1 cellular context compared by ENCODE assay signal in the genomic region with DNA sequence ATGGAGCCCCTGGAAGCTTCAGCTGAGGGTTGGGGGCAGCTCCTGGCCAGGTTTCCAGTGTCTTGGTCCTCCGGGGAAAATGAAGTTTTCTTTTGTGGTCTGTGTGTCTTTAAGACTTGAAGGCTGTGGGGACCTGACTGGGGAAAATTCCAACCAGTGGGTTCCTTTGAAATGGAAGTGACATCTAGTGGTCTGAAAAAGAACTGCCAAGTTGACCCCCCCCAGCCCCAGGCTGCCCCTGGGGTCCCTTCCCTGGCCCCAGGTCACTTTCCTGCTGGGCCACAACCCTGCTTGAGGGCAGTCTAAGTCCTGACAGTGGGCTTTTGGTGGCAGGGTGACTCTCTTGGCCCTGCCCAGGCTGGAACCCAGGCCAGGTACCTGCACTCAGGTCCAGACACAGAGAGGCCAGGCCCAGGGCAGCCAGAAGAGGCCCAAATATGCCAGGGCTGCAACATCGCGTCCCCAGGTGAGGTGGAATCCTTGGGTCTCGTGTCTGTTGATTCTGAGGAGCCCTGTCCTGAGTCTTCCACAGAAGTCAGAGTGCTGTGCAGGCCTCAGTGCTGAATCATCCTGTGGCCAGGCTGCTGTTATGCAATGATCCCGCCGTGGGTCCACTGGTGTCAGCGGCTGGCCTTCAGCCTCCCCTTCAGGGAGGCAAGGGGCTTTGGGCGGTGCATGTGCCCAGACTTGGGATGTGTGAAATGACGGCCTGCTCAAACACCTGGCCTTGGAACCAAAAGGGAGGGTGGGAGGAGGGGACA.
TF ChIP-seq lines count a peak whose summit lies in the region.

No MANE protein-coding gene starts in this region.

TF ChIP-seq in K562, 482 proteins besides CTCF, POLR2A, EP300 and RAD21 (continued from another document and continues in another):
- TF ChIP-seq, protein P1, sequence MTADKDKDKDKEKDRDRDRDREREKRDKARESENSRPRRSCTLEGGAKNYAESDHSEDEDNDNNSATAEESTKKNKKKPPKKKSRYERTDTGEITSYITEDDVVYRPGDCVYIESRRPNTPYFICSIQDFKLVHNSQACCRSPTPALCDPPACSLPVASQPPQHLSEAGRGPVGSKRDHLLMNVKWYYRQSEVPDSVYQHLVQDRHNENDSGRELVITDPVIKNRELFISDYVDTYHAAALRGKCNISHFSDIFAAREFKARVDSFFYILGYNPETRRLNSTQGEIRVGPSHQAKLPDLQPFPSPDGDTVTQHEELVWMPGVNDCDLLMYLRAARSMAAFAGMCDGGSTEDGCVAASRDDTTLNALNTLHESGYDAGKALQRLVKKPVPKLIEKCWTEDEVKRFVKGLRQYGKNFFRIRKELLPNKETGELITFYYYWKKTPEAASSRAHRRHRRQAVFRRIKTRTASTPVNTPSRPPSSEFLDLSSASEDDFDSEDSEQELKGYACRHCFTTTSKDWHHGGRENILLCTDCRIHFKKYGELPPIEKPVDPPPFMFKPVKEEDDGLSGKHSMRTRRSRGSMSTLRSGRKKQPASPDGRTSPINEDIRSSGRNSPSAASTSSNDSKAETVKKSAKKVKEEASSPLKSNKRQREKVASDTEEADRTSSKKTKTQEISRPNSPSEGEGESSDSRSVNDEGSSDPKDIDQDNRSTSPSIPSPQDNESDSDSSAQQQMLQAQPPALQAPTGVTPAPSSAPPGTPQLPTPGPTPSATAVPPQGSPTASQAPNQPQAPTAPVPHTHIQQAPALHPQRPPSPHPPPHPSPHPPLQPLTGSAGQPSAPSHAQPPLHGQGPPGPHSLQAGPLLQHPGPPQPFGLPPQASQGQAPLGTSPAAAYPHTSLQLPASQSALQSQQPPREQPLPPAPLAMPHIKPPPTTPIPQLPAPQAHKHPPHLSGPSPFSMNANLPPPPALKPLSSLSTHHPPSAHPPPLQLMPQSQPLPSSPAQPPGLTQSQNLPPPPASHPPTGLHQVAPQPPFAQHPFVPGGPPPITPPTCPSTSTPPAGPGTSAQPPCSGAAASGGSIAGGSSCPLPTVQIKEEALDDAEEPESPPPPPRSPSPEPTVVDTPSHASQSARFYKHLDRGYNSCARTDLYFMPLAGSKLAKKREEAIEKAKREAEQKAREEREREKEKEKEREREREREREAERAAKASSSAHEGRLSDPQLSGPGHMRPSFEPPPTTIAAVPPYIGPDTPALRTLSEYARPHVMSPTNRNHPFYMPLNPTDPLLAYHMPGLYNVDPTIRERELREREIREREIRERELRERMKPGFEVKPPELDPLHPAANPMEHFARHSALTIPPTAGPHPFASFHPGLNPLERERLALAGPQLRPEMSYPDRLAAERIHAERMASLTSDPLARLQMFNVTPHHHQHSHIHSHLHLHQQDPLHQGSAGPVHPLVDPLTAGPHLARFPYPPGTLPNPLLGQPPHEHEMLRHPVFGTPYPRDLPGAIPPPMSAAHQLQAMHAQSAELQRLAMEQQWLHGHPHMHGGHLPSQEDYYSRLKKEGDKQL (CRISPR knock-in tag; IDR thresholded peaks at IDR 0.05; ENCODE audit: borderline replicate concordance) = no peak; the same call in 1 of the 2 replicates
- peak; percentile 64; the same call in 1 of the 2 replicates for TF ChIP-seq SAFB (IDR thresholded peaks at IDR 0.05; ENCODE audit: borderline replicate concordance, low read depth, low read length)
- TF ChIP-seq HBP1 (CRISPR knock-in tag; IDR thresholded peaks at IDR 0.05) = no peak
- TF ChIP-seq NFIX (CRISPR knock-in tag; IDR thresholded peaks at IDR 0.05; ENCODE audit: low read depth) = no peak
- TF ChIP-seq USF1 (CRISPR knock-in tag; IDR thresholded peaks at IDR 0.05) = peak; percentile 29; the same call in 1 of the 2 replicates
- no peak for TF ChIP-seq ZNF79 (CRISPR knock-in tag; IDR thresholded peaks at IDR 0.05; ENCODE audit: low read depth)
- TF ChIP-seq KDM2B (CRISPR knock-in tag; IDR thresholded peaks at IDR 0.05) = no peak
- TF ChIP-seq ZEB2 (IDR thresholded peaks at IDR 0.05) = 0 out of 2 replicates have a peak, but pooled peaks have one; percentile 34
- TF ChIP-seq, protein P2, sequence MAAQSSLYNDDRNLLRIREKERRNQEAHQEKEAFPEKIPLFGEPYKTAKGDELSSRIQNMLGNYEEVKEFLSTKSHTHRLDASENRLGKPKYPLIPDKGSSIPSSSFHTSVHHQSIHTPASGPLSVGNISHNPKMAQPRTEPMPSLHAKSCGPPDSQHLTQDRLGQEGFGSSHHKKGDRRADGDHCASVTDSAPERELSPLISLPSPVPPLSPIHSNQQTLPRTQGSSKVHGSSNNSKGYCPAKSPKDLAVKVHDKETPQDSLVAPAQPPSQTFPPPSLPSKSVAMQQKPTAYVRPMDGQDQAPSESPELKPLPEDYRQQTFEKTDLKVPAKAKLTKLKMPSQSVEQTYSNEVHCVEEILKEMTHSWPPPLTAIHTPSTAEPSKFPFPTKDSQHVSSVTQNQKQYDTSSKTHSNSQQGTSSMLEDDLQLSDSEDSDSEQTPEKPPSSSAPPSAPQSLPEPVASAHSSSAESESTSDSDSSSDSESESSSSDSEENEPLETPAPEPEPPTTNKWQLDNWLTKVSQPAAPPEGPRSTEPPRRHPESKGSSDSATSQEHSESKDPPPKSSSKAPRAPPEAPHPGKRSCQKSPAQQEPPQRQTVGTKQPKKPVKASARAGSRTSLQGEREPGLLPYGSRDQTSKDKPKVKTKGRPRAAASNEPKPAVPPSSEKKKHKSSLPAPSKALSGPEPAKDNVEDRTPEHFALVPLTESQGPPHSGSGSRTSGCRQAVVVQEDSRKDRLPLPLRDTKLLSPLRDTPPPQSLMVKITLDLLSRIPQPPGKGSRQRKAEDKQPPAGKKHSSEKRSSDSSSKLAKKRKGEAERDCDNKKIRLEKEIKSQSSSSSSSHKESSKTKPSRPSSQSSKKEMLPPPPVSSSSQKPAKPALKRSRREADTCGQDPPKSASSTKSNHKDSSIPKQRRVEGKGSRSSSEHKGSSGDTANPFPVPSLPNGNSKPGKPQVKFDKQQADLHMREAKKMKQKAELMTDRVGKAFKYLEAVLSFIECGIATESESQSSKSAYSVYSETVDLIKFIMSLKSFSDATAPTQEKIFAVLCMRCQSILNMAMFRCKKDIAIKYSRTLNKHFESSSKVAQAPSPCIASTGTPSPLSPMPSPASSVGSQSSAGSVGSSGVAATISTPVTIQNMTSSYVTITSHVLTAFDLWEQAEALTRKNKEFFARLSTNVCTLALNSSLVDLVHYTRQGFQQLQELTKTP (IDR thresholded peaks at IDR 0.05; ENCODE audit: low read depth in 1 of 2, partially characterized antibody in 2 of 2) = no peak
- no peak for TF ChIP-seq ILK (tag; IDR thresholded peaks at IDR 0.05; ENCODE audit: borderline replicate concordance, low read depth)
- TF ChIP-seq ZNF551 (CRISPR knock-in tag; IDR thresholded peaks at IDR 0.05) = no peak
- TF ChIP-seq ELF2 (CRISPR knock-in tag; IDR thresholded peaks at IDR 0.05) = no peak
- TF ChIP-seq E2F3 (CRISPR knock-in tag; IDR thresholded peaks at IDR 0.05) = no peak
- peak; percentile 84 for TF ChIP-seq ATF3 (IDR thresholded peaks at IDR 0.05)
- no peak; the same call in 1 of the 2 replicates for TF ChIP-seq ATF3 (CRISPR knock-in tag; conservative IDR thresholded peaks at IDR 0.05)
- no peak for TF ChIP-seq NELFE (IDR thresholded peaks at IDR 0.05; ENCODE audit: insufficient read depth, insufficient read length)
- TF ChIP-seq, protein P3, sequence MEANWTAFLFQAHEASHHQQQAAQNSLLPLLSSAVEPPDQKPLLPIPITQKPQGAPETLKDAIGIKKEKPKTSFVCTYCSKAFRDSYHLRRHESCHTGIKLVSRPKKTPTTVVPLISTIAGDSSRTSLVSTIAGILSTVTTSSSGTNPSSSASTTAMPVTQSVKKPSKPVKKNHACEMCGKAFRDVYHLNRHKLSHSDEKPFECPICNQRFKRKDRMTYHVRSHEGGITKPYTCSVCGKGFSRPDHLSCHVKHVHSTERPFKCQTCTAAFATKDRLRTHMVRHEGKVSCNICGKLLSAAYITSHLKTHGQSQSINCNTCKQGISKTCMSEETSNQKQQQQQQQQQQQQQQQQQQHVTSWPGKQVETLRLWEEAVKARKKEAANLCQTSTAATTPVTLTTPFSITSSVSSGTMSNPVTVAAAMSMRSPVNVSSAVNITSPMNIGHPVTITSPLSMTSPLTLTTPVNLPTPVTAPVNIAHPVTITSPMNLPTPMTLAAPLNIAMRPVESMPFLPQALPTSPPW (CRISPR knock-in tag; IDR thresholded peaks at IDR 0.05) = peak; percentile 80
- no peak for TF ChIP-seq PRPF4 (IDR thresholded peaks at IDR 0.05; ENCODE audit: insufficient read depth, low read depth, low read length, poor library complexity, severe bottlenecking)
- TF ChIP-seq RNF2 (IDR thresholded peaks at IDR 0.05) = no peak
- TF ChIP-seq ELF1 (tag; IDR thresholded peaks at IDR 0.05) = no peak
- TF ChIP-seq THRA (IDR thresholded peaks at IDR 0.05) = no peak
- TF ChIP-seq POLR2AphosphoS5 (IDR thresholded peaks at IDR 0.05; ENCODE audit: control insufficient read depth, insufficient read depth, low read depth, low read length) = no peak
- TF ChIP-seq, protein P4, sequence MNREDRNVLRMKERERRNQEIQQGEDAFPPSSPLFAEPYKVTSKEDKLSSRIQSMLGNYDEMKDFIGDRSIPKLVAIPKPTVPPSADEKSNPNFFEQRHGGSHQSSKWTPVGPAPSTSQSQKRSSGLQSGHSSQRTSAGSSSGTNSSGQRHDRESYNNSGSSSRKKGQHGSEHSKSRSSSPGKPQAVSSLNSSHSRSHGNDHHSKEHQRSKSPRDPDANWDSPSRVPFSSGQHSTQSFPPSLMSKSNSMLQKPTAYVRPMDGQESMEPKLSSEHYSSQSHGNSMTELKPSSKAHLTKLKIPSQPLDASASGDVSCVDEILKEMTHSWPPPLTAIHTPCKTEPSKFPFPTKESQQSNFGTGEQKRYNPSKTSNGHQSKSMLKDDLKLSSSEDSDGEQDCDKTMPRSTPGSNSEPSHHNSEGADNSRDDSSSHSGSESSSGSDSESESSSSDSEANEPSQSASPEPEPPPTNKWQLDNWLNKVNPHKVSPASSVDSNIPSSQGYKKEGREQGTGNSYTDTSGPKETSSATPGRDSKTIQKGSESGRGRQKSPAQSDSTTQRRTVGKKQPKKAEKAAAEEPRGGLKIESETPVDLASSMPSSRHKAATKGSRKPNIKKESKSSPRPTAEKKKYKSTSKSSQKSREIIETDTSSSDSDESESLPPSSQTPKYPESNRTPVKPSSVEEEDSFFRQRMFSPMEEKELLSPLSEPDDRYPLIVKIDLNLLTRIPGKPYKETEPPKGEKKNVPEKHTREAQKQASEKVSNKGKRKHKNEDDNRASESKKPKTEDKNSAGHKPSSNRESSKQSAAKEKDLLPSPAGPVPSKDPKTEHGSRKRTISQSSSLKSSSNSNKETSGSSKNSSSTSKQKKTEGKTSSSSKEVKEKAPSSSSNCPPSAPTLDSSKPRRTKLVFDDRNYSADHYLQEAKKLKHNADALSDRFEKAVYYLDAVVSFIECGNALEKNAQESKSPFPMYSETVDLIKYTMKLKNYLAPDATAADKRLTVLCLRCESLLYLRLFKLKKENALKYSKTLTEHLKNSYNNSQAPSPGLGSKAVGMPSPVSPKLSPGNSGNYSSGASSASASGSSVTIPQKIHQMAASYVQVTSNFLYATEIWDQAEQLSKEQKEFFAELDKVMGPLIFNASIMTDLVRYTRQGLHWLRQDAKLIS (CRISPR knock-in tag; IDR thresholded peaks at IDR 0.05) = no peak
- TF ChIP-seq ZNF584 (CRISPR knock-in tag; IDR thresholded peaks at IDR 0.05; ENCODE audit: low read depth) = peak; percentile 56; the same call in 1 of the 2 replicates
- TF ChIP-seq ELF4 (CRISPR knock-in tag; IDR thresholded peaks at IDR 0.05) = no peak
- TF ChIP-seq CGGBP1 (CRISPR knock-in tag; IDR thresholded peaks at IDR 0.05) = no peak
- no peak for TF ChIP-seq NR2C1 (IDR thresholded peaks at IDR 0.05)
- peak; percentile 51; the same call in 1 of the 2 replicates for TF ChIP-seq NR2C1 (tag; IDR thresholded peaks at IDR 0.05)
- TF ChIP-seq ETV1 (tag; conservative IDR thresholded peaks at IDR 0.05; ENCODE audit: low read depth) = no peak
- TF ChIP-seq U2AF1 (optimal IDR thresholded peaks at IDR 0.05; ENCODE audit: low read depth, low read length) = no peak
- TF ChIP-seq, protein P5, sequence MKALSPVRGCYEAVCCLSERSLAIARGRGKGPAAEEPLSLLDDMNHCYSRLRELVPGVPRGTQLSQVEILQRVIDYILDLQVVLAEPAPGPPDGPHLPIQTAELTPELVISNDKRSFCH (CRISPR knock-in tag; IDR thresholded peaks at IDR 0.05) = no peak
- TF ChIP-seq, protein P5 (tag; IDR thresholded peaks at IDR 0.05) = no peak
- TF ChIP-seq KLF16 (IDR thresholded peaks at IDR 0.05) = no peak
